In the genomic region with DNA sequence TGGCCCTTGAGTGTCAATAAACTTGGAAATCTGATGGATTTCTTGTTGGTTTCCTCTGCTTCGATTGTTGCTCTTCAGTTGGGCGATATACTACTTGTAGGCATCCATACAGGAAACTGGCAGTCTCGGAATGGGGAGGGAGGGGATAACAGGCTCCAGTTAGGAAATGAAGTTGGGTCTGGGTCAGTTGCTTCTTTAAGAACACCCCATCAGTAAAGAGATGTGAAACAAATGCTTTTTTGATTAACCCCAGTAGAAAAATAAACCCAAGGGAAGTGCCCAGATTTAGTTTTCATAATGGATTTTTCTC, we compare ENCODE assay signal across 9 cellular contexts. TPM values are rescaled to one million over a fixed set of nuclear protein-coding genes. Genes with fewer than 3 reads are reported as not detected.
DNase-seq lines count a peak whose midpoint lies in the region; ATAC-seq and TF ChIP-seq lines count a peak whose summit lies in the region.
"Had no signal": no experiment of that assay in that cellular context is flagged by ENCODE, and none has a peak within 500 bp of the region (broad histone marks: within the 10 kb centered on the region; RNA-seq: fewer than 3 reads in every experiment).

No MANE protein-coding gene starts in this region.

- H3K4me3 ChIP-seq in IMR-90 (ENCODE audit: insufficient read depth, low read depth, low read length) (peak overlapping the region; percentile 77), choroid plexus epithelial cell (ENCODE audit: low read depth, low read length) (peak overlapping the region; percentile 95)

- peaks cover 3% of the 10 kb centered on the region for H3K9me3 Mint-ChIP-seq in activated T-cell treated with anti-CD3 and anti-CD28 coated beads, Interleukin-2, amount 50 U/mL, for 24 hours
- H3K9me3 Mint-ChIP-seq in nephron: no peaks in the 10 kb centered on the region

- BruUV-seq in IMR-90 (replicated peaks; lab: Mats Ljungman, UMichigan): no TSS peak

- no peak overlapping the region for H2BK20ac ChIP-seq in IMR-90 (ENCODE audit: low read depth, low read length)

- TF ChIP-seq CTCF in IMR-90 (conservative IDR thresholded peaks at IDR 0.05; ENCODE audit: low read depth, low read length): no peak
- TF ChIP-seq CTCF in choroid plexus epithelial cell (conservative IDR thresholded peaks at IDR 0.05; ENCODE audit: low read depth, low read length): no peak
- TF ChIP-seq CTCF in nephron (IDR thresholded peaks at IDR 0.05; ENCODE audit: unreplicated experiment in 3 of 3): no peak

- no peak overlapping the region for H2BK5ac ChIP-seq in IMR-90 (ENCODE audit: low read depth, low read length, poor library complexity, severe bottlenecking)

- H4K20me1 ChIP-seq in IMR-90 (ENCODE audit: insufficient read depth, low read length): 0 out of 2 replicates have a peak, but pooled peaks cover 3% of the 10 kb centered on the region

- H3K9ac ChIP-seq in IMR-90 (ENCODE audit: low read depth, low read length): peak overlapping the region; percentile 91

- H3K36me3 Mint-ChIP-seq in activated T-cell treated with anti-CD3 and anti-CD28 coated beads, Interleukin-2, amount 50 U/mL, for 24 hours (ENCODE audit: low read depth): peaks cover 17% of the 10 kb centered on the region
- H3K36me3 Mint-ChIP-seq in nephron (ENCODE audit: low read depth): peaks cover 6% of the 10 kb centered on the region

- DNase-seq in activated T-cell treated with anti-CD3 and anti-CD28 coated beads, Interleukin-2, amount 50 U/mL, for 24 hours: no peak
- no peak for DNase-seq in activated T-cell treated with anti-CD3 and anti-CD28 coated beads, Interleukin-2, amount 50 U/mL, for 1 hour
- peak; percentile 1 for DNase-seq in IMR-90
- DNase-seq in choroid plexus epithelial cell (ENCODE audit: low read depth): no peak
- DNase-seq in stimulated activated CD4-positive, alpha-beta T cell treated with anti-CD3 and anti-CD28 coated beads, Interleukin-4, amount 100 ng/mL, for 4 hours: no peak
- no peak for DNase-seq in mesenteric fat pad (ENCODE audit: low spot score)
- no peak for DNase-seq in NCI-H1417 treated with DMSO at 0.1 percent for 48 hours (lab: John Stamatoyannopoulos, UW)

- peaks cover 14% of the 10 kb centered on the region for H3K27me3 Mint-ChIP-seq in activated T-cell treated with anti-CD3 and anti-CD28 coated beads, Interleukin-2, amount 50 U/mL, for 24 hours
- H3K27me3 Mint-ChIP-seq in nephron (ENCODE audit: low read depth): no peaks in the 10 kb centered on the region

- ATAC-seq in IMR-90 (ENCODE audit: low read depth): peak; percentile 6

- no peaks in the 10 kb centered on the region for H3K4me1 ChIP-seq in IMR-90 (ENCODE audit: control insufficient read depth, insufficient read depth, low read length)

- no peaks in the 10 kb centered on the region for H3K9me3 ChIP-seq in IMR-90 (ENCODE audit: control insufficient read depth, insufficient read depth, low read length)

- H3K14ac ChIP-seq in IMR-90 (replicated peaks; ENCODE audit: low read depth, low read length): peak overlapping the region; percentile 33

- POLR2A ChIA-PET in IMR-90 (lab: Charles Lee; ENCODE audit: unreplicated experiment): no interaction called here

- TF ChIP-seq POLR2A in IMR-90 (IDR thresholded peaks at IDR 0.05; ENCODE audit: low read depth, low read length): no peak

- H4K8ac ChIP-seq in IMR-90 (ENCODE audit: low read depth in 2 of 2, low read length in 2 of 2): peak overlapping the region; percentile 60 to 94; a peak in 2 of 4 replicates

- CTCF ChIA-PET in IMR-90 (lab: Yijun Ruan, JAX): interaction anchor here (0.9 kb wide), 1 partner anchor 18 kb away, joined by 4 read pairs; no protein-coding TSS in a partner anchor

- no peak overlapping the region for H2BK120ac ChIP-seq in IMR-90 (ENCODE audit: low read depth, low read length)

- peaks cover 19 to 20% of the 10 kb centered on the region in 2 experiments for H3K79me1 ChIP-seq in IMR-90 (ENCODE audit: low read depth in 1 of 2, low read length in 2 of 2)

- no peak for TF ChIP-seq RAD21 in IMR-90 (IDR thresholded peaks at IDR 0.05; ENCODE audit: low read length)

- peak overlapping the region; percentile 99 for H3K4me3 Mint-ChIP-seq in activated T-cell treated with anti-CD3 and anti-CD28 coated beads, Interleukin-2, amount 50 U/mL, for 24 hours
- H3K4me3 Mint-ChIP-seq in nephron: peak overlapping the region; percentile 98 to 100 (median 98)

- intact Hi-C loops in IMR-90 (cut with micrococcal nuclease): no loop called here

- no peak overlapping the region for H2BK15ac ChIP-seq in IMR-90 (ENCODE audit: low read depth, low read length)

- peak overlapping the region; percentile 99 for H3K4me2 ChIP-seq in IMR-90 (ENCODE audit: low read depth, low read length)

- H3K27ac Mint-ChIP-seq in activated T-cell treated with anti-CD3 and anti-CD28 coated beads, Interleukin-2, amount 50 U/mL, for 24 hours: peak overlapping the region; percentile 98
- peak overlapping the region; percentile 93 to 99 (median 97) for H3K27ac Mint-ChIP-seq in nephron

- H3K36me3 ChIP-seq in IMR-90 (ENCODE audit: control insufficient read depth, insufficient read depth, low read length): no peaks in the 10 kb centered on the region

- dilution Hi-C loops in IMR-90 (cut with HindIII; ENCODE audit: low sequenced_read_pairs, unreplicated experiment): no loop called here

- no peak overlapping the region for H3K18ac ChIP-seq in IMR-90 (ENCODE audit: low read depth, low read length)

- H4K5ac ChIP-seq in IMR-90 (ENCODE audit: low read depth, low read length): no peak overlapping the region

- H3K56ac ChIP-seq in IMR-90 (ENCODE audit: extremely low read depth, insufficient read depth, low read length): peak overlapping the region; percentile 63; the same call in 1 of the 2 replicates

- H3K27ac ChIP-seq in IMR-90 (ENCODE audit: insufficient read depth, low read length): peak overlapping the region; percentile 64

- H3K4ac ChIP-seq in IMR-90 (ENCODE audit: low read depth, low read length): peak overlapping the region; percentile 47

- H3K9me1 ChIP-seq in IMR-90 (ENCODE audit: insufficient read depth, low read length): no peaks in the 10 kb centered on the region

- peaks cover 43% of the 10 kb centered on the region for H3K4me1 Mint-ChIP-seq in activated T-cell treated with anti-CD3 and anti-CD28 coated beads, Interleukin-2, amount 50 U/mL, for 24 hours (ENCODE audit: low read depth)
- H3K4me1 Mint-ChIP-seq in nephron: peaks cover 38% of the 10 kb centered on the region

- WGBS in IMR-90 (ENCODE audit: extremely low coverage in 2 of 2, insufficient read length in 1 of 2), 2 experiments: no CpG with 5 or more reads among the region's 3 CpGs

- H2AK9ac ChIP-seq in IMR-90 (replicated peaks; ENCODE audit: low read depth, low read length, poor library complexity): peak overlapping the region; percentile 59

- H2AK5ac ChIP-seq in IMR-90 (ENCODE audit: low read depth, low read length): no peak overlapping the region

- H2AFZ ChIP-seq in IMR-90 (replicated peaks; ENCODE audit: low read length, poor library complexity): peak overlapping the region; percentile 100

- peak overlapping the region; percentile 54; the same call in 1 of the 2 replicates for H3K23ac ChIP-seq in IMR-90 (ENCODE audit: low read depth, low read length)

- in situ Hi-C loops in IMR-90 (cut with MboI; ENCODE audit: low sequenced_read_pairs): no loop called here

- H4K91ac ChIP-seq in IMR-90 (ENCODE audit: insufficient read depth, low read depth, low read length): no peak overlapping the region

- H3K27me3 ChIP-seq in IMR-90 (ENCODE audit: control insufficient read depth, insufficient read depth, low read length): no peaks in the 10 kb centered on the region

TF ChIP-seq in IMR-90, 13 proteins besides CTCF, POLR2A, EP300 and RAD21:
- TF ChIP-seq SMC3 (IDR thresholded peaks at IDR 0.05; ENCODE audit: low read depth, low read length) (no peak), MAZ (IDR thresholded peaks at IDR 0.05; ENCODE audit: borderline replicate concordance, low read depth, low read length) (no peak), RCOR1 (IDR thresholded peaks at IDR 0.05; ENCODE audit: insufficient replicate concordance, low read length) (no peak), NFE2L2 (IDR thresholded peaks at IDR 0.05; ENCODE audit: low read depth, low read length) (no peak), CEBPB (IDR thresholded peaks at IDR 0.05; ENCODE audit: low read depth, low read length) (no peak), MAFK (IDR thresholded peaks at IDR 0.05; ENCODE audit: low read depth, low read length) (no peak), BHLHE40 (IDR thresholded peaks at IDR 0.05; ENCODE audit: low read depth, low read length) (no peak), FOS (IDR thresholded peaks at IDR 0.05; ENCODE audit: low read depth, low read length) (no peak), CHD1 (IDR thresholded peaks at IDR 0.05; ENCODE audit: low read depth, low read length) (no peak), MXI1 (IDR thresholded peaks at IDR 0.05; ENCODE audit: borderline replicate concordance, low read depth, low read length) (no peak), RFX5 (IDR thresholded peaks at IDR 0.05; ENCODE audit: low read depth, low read length) (no peak), ELK1 (IDR thresholded peaks at IDR 0.05; ENCODE audit: borderline replicate concordance, low read depth, low read length) (no peak)
- TF ChIP-seq, protein P1, sequence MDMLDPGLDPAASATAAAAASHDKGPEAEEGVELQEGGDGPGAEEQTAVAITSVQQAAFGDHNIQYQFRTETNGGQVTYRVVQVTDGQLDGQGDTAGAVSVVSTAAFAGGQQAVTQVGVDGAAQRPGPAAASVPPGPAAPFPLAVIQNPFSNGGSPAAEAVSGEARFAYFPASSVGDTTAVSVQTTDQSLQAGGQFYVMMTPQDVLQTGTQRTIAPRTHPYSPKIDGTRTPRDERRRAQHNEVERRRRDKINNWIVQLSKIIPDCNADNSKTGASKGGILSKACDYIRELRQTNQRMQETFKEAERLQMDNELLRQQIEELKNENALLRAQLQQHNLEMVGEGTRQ (IDR thresholded peaks at IDR 0.05; ENCODE audit: low read depth, low read length): no peak

RNA-seq across cellular contexts. Expression of gene CHMP2B, which starts 0.7 kb away (rescaled TPM):
- total RNA-seq in IMR-90 (2012; rRNA removed) (6.8 and 15.0 TPM in 2 replicates), mesenteric fat pad (33.6 TPM)
- 11.1 and 14.0 TPM in 2 replicates for polyA plus RNA-seq in IMR-90 (2012; rRNA removed)
- 6.6 and 8.0 TPM in 2 replicates for polyA plus RNA-seq in IMR-90 (2012; cell fraction: cytosol; rRNA removed)
- polyA plus RNA-seq in IMR-90 (2012; cell fraction: nucleus; rRNA removed; ENCODE audit: low replicate concordance): 3.1 and 10.4 TPM in 2 replicates

RNA-seq across cellular contexts. Expression of gene POU1F1, which starts 48.6 kb away (rescaled TPM):
- total RNA-seq in IMR-90 (2012; rRNA removed) (not detected in 2 replicates), mesenteric fat pad (not detected)
- not detected in 2 replicates for polyA plus RNA-seq in IMR-90 (2012; rRNA removed)
- not detected in 2 replicates for polyA plus RNA-seq in IMR-90 (2012; cell fraction: cytosol; rRNA removed)
- polyA plus RNA-seq in IMR-90 (2012; cell fraction: nucleus; rRNA removed; ENCODE audit: low replicate concordance): not detected in 2 replicates
- total RNA-seq: glomerular endothelial cell had no signal
